In the genomic region with DNA sequence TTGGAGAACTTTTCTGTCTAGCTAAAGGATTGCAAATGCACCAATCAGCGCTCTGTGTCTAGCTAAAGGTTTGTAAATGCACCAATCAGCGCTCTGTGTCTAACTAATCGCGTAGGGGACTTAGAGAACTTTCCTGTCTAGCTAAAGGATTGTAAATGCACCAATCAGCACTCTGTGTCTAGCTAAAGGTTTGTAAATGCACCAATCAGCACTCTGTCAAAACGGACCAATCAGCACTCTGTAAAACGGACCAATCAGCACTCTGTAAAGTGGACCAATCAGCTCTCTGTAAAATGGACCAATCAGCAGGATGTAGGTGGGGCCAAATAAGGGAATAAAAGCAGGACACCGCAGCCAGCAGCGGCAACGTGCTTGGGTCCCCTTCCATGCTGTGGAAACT, we compare ENCODE assay signal across 3 cellular contexts. TPM values are rescaled to one million over a fixed set of nuclear protein-coding genes. Genes with fewer than 3 reads are reported as not detected.
"Had no signal": no experiment of that assay in that cellular context is flagged by ENCODE, and none has a peak within 500 bp of the region (broad histone marks: within the 10 kb centered on the region; RNA-seq: fewer than 3 reads in every experiment).

No MANE protein-coding gene starts in this region.

RNA-seq across cellular contexts. Expression of a gene that starts 22.5 kb away (rescaled TPM):
- total RNA-seq: activated B cell treated with CpG ODN at 0.5 μM for 24 hours; activated naive CD4-positive, alpha-beta T cell treated with anti-CD3 and anti-CD28 coated beads for 36 hours had no signal

RNA-seq across cellular contexts. Expression of a gene that starts 43.4 kb away (rescaled TPM):
- total RNA-seq: SJSA1 had no signal
